In the genomic region with DNA sequence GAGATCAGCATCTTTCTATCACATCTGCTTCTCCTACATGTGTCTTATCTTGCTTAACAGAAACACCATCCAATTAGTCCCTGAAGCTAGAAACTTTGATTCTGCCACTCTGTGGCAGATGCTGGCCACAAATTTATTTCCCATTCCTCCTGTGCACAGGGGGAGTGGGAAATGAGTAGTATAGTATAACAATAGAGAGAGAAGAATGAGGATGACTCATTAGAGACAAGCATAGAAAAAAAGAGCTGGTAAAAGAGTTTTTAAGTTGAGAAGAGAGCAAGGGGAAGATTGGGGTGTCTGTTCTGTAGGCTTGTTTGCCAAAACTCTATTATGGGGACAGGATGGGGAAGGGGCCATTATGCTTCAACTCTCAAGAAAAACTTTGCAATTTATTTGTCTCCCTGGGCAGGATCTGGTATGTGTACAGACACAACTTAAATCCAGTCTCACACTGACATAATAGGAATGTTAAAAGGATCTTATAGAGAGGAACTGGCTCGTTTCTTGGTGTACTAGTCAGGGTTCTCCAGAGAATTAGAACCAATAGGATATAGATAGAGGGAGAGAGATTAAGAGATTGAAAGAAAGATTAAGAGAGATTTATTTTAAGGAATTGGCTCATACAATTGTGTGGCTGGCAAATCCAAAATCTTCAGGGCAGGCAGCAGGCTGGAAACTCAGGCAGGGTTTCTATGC, we compare ENCODE assay signal across 15 cellular contexts.
DNase-seq lines count a peak whose midpoint lies in the region; ATAC-seq and TF ChIP-seq lines count a peak whose summit lies in the region.
"Had no signal": no experiment of that assay in that cellular context is flagged by ENCODE, and none has a peak within 500 bp of the region (broad histone marks: within the 10 kb centered on the region; RNA-seq: fewer than 3 reads in every experiment).

No MANE protein-coding gene starts in this region.

- H3F3A ChIP-seq in GM23248 (ENCODE audit: insufficient read depth) = peaks cover 16% of the 10 kb centered on the region; the same call in 1 of the 2 replicates
- peaks cover 32% of the 10 kb centered on the region for H3F3A ChIP-seq in SK-N-SH (replicated peaks; ENCODE audit: insufficient read depth)

- intact Hi-C loops in cardiac septum (cut with DNase I) = no loop called here

- H3K4me2 ChIP-seq in GM23248 (ENCODE audit: unreplicated experiment) (no peak overlapping the region), SK-N-SH (peak overlapping the region; percentile 62)

- no peak overlapping the region for H3K27ac ChIP-seq in GM23248
- H3K27ac ChIP-seq in SK-N-SH (ENCODE audit: low read depth in 2 of 2, low read length in 1 of 2) = peak overlapping the region in 1 of 2 experiments; percentile 89; a peak in 3 of 4 replicates
- H3K27ac ChIP-seq in WERI-Rb-1 = no peak overlapping the region

- no peak; the same call in 1 of the 2 replicates for TF ChIP-seq CTCF in SK-N-SH (IDR thresholded peaks at IDR 0.05)
- TF ChIP-seq CTCF in fibroblast of pulmonary artery (IDR thresholded peaks at IDR 0.05; ENCODE audit: low read length, missing control alignments) = no peak
- TF ChIP-seq CTCF in omental fat pad (IDR thresholded peaks at IDR 0.05) = no peak
- no peak for TF ChIP-seq CTCF in WERI-Rb-1 (IDR thresholded peaks at IDR 0.05; ENCODE audit: low read depth, low read length)

- POLR2A ChIA-PET in SK-N-SH (lab: Yijun Ruan, JAX) = no interaction called here

- CTCF ChIA-PET in SK-N-SH (lab: Yijun Ruan, JAX) = no interaction called here

- H3K4me1 ChIP-seq in GM23248 (ENCODE audit: insufficient read depth) (peaks cover 18% of the 10 kb centered on the region), SK-N-SH (ENCODE audit: control insufficient read depth in 1 of 2, insufficient read depth in 2 of 2, low read depth in 1 of 2, low read length in 1 of 2) (peaks cover 3 to 17% of the 10 kb centered on the region in 2 experiments)

- WGBS in GM23248 (ENCODE audit: low coverage in 1 of 2, low lambda C conversion rate in 2 of 2, missing lambda C conversion rate in 2 of 2), 2 experiments = 17 to 21% methylated on average over 1 of the region's 1 CpG
- WGBS in SK-N-SH (ENCODE audit: low lambda C conversion rate) = 3% methylated on average over 1 of the region's 1 CpG

- no peaks in the 10 kb centered on the region for H3K9me2 ChIP-seq in GM23248 (ENCODE audit: insufficient read depth)
- H3K9me2 ChIP-seq in SK-N-SH = no peaks in the 10 kb centered on the region

- H3K27me3 ChIP-seq in GM23248 (replicated peaks; ENCODE audit: insufficient read depth) (peaks cover 28% of the 10 kb centered on the region), SK-N-SH (ENCODE audit: insufficient read depth) (no peaks in the 10 kb centered on the region), WERI-Rb-1 (ENCODE audit: insufficient read depth, low read depth, severe bottlenecking) (no peaks in the 10 kb centered on the region)

- no peaks in the 10 kb centered on the region for H3K9me3 ChIP-seq in GM23248 (ENCODE audit: low read depth)
- H3K9me3 ChIP-seq in SK-N-SH = no peaks in the 10 kb centered on the region
- H3K9me3 ChIP-seq in WERI-Rb-1 (ENCODE audit: severe bottlenecking) = no peaks in the 10 kb centered on the region

- TF ChIP-seq RAD21 in SK-N-SH (IDR thresholded peaks at IDR 0.05; ENCODE audit: low read length) = no peak

- ATAC-seq in omental fat pad (ENCODE audit: low FRiP score) (no peak), HG02938 (IDR thresholded peaks at IDR 0.05; ENCODE audit: unreplicated experiment) (no peak)
- ATAC-seq: right cardiac atrium; stimulated activated naive CD8-positive, alpha-beta T cell treated with anti-CD3 and anti-CD28 coated beads, Interleukin-15, Interleukin-2, amounts not matched to agents 100 U/mL and 50 U/mL, for 24 hours had no signal

- no peaks in the 10 kb centered on the region for H4K20me1 ChIP-seq in GM23248 (ENCODE audit: insufficient read depth)
- H4K20me1 ChIP-seq in SK-N-SH (ENCODE audit: insufficient read depth) = no peaks in the 10 kb centered on the region

- H2AFZ ChIP-seq in GM23248 (no peak overlapping the region), SK-N-SH (ENCODE audit: low read depth) (peak overlapping the region; percentile 75; the same call in 1 of the 2 replicates)

- TF ChIP-seq EP300 in SK-N-SH (IDR thresholded peaks at IDR 0.05; ENCODE audit: borderline replicate concordance in 1 of 2, low read depth in 1 of 2, low read length in 1 of 2) = no peak

- H3K36me3 ChIP-seq in GM23248 (ENCODE audit: low read depth) (no peaks in the 10 kb centered on the region), SK-N-SH (replicated peaks in 1 of 2; ENCODE audit: control insufficient read depth in 1 of 2, insufficient read depth in 2 of 2, low read length in 1 of 2) (no peaks in the 10 kb centered on the region), WERI-Rb-1 (no peaks in the 10 kb centered on the region)

- H3K4me3 ChIP-seq in GM23248 (no peak overlapping the region), SK-N-SH (ENCODE audit: low read depth in 2 of 2, low read length in 1 of 2) (peak overlapping the region in 1 of 2 experiments; percentile 16; a peak in 1 of 4 replicates), fibroblast of pulmonary artery (replicated peaks; ENCODE audit: low read depth, low read length) (no peak overlapping the region), WERI-Rb-1 (ENCODE audit: low read depth, low read length) (no peak overlapping the region)

- H3K9ac ChIP-seq in GM23248 (no peak overlapping the region), SK-N-SH (peak overlapping the region; percentile 10; the same call in 1 of the 2 replicates)

- DNase-seq in A172 (ENCODE audit: low spot score) = peak; percentile 53
- DNase-seq in GM23248 = peak; percentile 50
- no peak for DNase-seq in SK-N-SH
- DNase-seq in fibroblast of pulmonary artery (ENCODE audit: low read depth) = peak; percentile 62
- no peak for DNase-seq in omental fat pad (ENCODE audit: low spot score)
- DNase-seq in WERI-Rb-1 = no peak
- no peak for DNase-seq in cardiac septum (ENCODE audit: low spot score)
- DNase-seq: DMS79; H9; kidney; NCI-H1105 treated with DMSO at 0.1 percent for 48 hours; right cardiac atrium; Right ventricle myocardium superior; stimulated activated naive CD8-positive, alpha-beta T cell treated with anti-CD3 and anti-CD28 coated beads, Interleukin-15, Interleukin-2, amounts not matched to agents 100 U/mL and 50 U/mL, for 24 hours had no signal

- H3K79me2 ChIP-seq in GM23248 (ENCODE audit: insufficient read depth) (no peaks in the 10 kb centered on the region), SK-N-SH (ENCODE audit: insufficient read depth) (no peaks in the 10 kb centered on the region)

- in situ Hi-C loops in GM23248 (cut with MboI) = no loop called here

TF ChIP-seq in SK-N-SH, 30 proteins besides CTCF, POLR2A, EP300 and RAD21:
- TF ChIP-seq, protein P1, sequence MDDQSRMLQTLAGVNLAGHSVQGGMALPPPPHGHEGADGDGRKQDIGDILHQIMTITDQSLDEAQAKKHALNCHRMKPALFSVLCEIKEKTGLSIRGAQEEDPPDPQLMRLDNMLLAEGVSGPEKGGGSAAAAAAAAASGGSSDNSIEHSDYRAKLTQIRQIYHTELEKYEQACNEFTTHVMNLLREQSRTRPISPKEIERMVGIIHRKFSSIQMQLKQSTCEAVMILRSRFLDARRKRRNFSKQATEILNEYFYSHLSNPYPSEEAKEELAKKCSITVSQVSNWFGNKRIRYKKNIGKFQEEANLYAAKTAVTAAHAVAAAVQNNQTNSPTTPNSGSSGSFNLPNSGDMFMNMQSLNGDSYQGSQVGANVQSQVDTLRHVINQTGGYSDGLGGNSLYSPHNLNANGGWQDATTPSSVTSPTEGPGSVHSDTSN (IDR thresholded peaks at IDR 0.05) = peak; percentile 37; the same call in 1 of the 2 replicates
- TF ChIP-seq, protein P2, sequence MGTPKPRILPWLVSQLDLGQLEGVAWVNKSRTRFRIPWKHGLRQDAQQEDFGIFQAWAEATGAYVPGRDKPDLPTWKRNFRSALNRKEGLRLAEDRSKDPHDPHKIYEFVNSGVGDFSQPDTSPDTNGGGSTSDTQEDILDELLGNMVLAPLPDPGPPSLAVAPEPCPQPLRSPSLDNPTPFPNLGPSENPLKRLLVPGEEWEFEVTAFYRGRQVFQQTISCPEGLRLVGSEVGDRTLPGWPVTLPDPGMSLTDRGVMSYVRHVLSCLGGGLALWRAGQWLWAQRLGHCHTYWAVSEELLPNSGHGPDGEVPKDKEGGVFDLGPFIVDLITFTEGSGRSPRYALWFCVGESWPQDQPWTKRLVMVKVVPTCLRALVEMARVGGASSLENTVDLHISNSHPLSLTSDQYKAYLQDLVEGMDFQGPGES (IDR thresholded peaks at IDR 0.05; ENCODE audit: low read depth, low read length) = no peak
- TF ChIP-seq SIN3A (IDR thresholded peaks at IDR 0.05; ENCODE audit: borderline replicate concordance, low read depth, low read length) (no peak), TCF12 (IDR thresholded peaks at IDR 0.05) (peak; percentile 39), FOSL2 (IDR thresholded peaks at IDR 0.05; ENCODE audit: borderline replicate concordance, low read depth) (peak; percentile 61; the same call in 1 of the 2 replicates), TAF1 (IDR thresholded peaks at IDR 0.05; ENCODE audit: borderline replicate concordance, low read depth, low read length) (no peak), JUND (IDR thresholded peaks at IDR 0.05) (peak; percentile 51)

Comparison
In these comparisons a context has a peak if more than half of its experiments do, and no peak if none do; other contexts are left out.
1. DNase-seq: peak in A172 (single experiment), GM23248 (single experiment) and fibroblast of pulmonary artery (single experiment); none in SK-N-SH (single experiment), omental fat pad (single experiment), WERI-Rb-1 (single experiment) and cardiac septum (single experiment).